8 cellular contexts compared by ENCODE assay signal in the genomic region with DNA sequence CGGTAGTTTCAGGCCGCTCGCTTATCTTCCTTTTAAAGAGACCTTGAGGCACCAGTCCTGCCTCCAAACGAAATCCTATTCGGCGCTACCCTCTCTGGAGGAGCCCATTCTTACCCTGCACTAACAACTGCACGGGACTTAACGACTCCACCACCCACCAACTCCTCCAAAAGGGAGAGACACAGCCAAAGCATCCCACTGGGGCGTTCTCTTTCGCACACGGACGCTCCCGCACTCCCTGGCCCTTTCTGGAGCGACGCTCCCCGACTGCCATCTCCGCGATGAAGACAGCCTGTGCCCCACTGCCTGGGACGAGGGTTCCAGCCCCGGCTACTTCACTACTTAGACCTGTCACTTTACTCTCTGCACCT. TPM values are rescaled to one million over a fixed set of nuclear protein-coding genes. Genes with fewer than 3 reads are reported as not detected.
DNase-seq lines count a peak whose midpoint lies in the region; ATAC-seq, FAIRE-seq and TF ChIP-seq lines count a peak whose summit lies in the region.

No MANE protein-coding gene starts in this region.

- peaks cover 6% of the 10 kb centered on the region for H3F3A ChIP-seq in DOHH2 (ENCODE audit: control insufficient read depth, insufficient read depth)

- H3K36me3 ChIP-seq in DOHH2 (ENCODE audit: control insufficient read depth, low read length) (no peaks in the 10 kb centered on the region), hepatocyte (replicated peaks; ENCODE audit: insufficient read depth, low read depth) (no peaks in the 10 kb centered on the region), small intestine (ENCODE audit: control insufficient read depth in 2 of 2, insufficient read depth in 2 of 2, low read length in 2 of 2) (no peaks in the 10 kb centered on the region)

- no peaks in the 10 kb centered on the region for H3K27me3 ChIP-seq in DOHH2 (ENCODE audit: control insufficient read depth, low read length)
- no peaks in the 10 kb centered on the region for H3K27me3 ChIP-seq in hepatocyte
- H3K27me3 ChIP-seq in small intestine (ENCODE audit: control insufficient read depth in 2 of 2, insufficient read depth in 2 of 2, low read length in 2 of 2) = no peaks in the 10 kb centered on the region

- H3K27ac Mint-ChIP-seq in activated naive CD8-positive, alpha-beta T cell treated with anti-CD3 and anti-CD28 coated beads, Interleukin-2, amount 10 ng/mL, durations not matched to agents 7 days and 5 days = peak overlapping the region; percentile 94

- H3K9me3 ChIP-seq in DOHH2 (ENCODE audit: control insufficient read depth, insufficient read depth, low read length) (no peaks in the 10 kb centered on the region; the same call in 1 of the 2 replicates), hepatocyte (ENCODE audit: low read depth) (no peaks in the 10 kb centered on the region), small intestine (ENCODE audit: control insufficient read depth, low read depth) (no peaks in the 10 kb centered on the region)

- peak overlapping the region; percentile 88 for H2AFZ ChIP-seq in hepatocyte

- no peak for FAIRE-seq in small intestine (lab: Jason Lieb, UNC)

- TF ChIP-seq CTCF in DOHH2 (IDR thresholded peaks at IDR 0.05; ENCODE audit: low read depth, low read length, poor library complexity, severe bottlenecking) (no peak), hepatocyte (IDR thresholded peaks at IDR 0.05; ENCODE audit: poor library complexity) (no peak)

- 0 out of 2 replicates have a peak overlapping the region, but pooled peaks have one; percentile 16 for H3K27ac ChIP-seq in DOHH2 (ENCODE audit: low read depth, low read length)
- peak overlapping the region; percentile 93 for H3K27ac ChIP-seq in hepatocyte
- H3K27ac ChIP-seq in small intestine (ENCODE audit: low read depth in 1 of 2, low read length in 1 of 2) = peak overlapping the region; percentile 95 to 96

- H3K4me1 ChIP-seq in DOHH2 (ENCODE audit: control insufficient read depth, low read length) (peaks cover 37% of the 10 kb centered on the region), hepatocyte (ENCODE audit: insufficient read depth) (peaks cover 38% of the 10 kb centered on the region), small intestine (ENCODE audit: control insufficient read depth in 2 of 2, insufficient read depth in 1 of 2, low read depth in 1 of 2, low read length in 1 of 2) (peaks cover 8 to 14% of the 10 kb centered on the region in 2 donors)

- H3K36me3 Mint-ChIP-seq in activated naive CD8-positive, alpha-beta T cell treated with anti-CD3 and anti-CD28 coated beads, Interleukin-2, amount 10 ng/mL, durations not matched to agents 7 days and 5 days = peaks cover 12% of the 10 kb centered on the region

- no peak for DNase-seq in activated naive CD8-positive, alpha-beta T cell treated with anti-CD3 and anti-CD28 coated beads, Interleukin-2, amount 10 ng/mL, durations not matched to agents 7 days and 5 days
- DNase-seq in hepatocyte (ENCODE audit: low spot score) (no peak), small intestine (peak; percentile 59), kidney tubule cell (ENCODE audit: low spot score) (no peak)

- H3K4me3 Mint-ChIP-seq in activated naive CD8-positive, alpha-beta T cell treated with anti-CD3 and anti-CD28 coated beads, Interleukin-2, amount 10 ng/mL, durations not matched to agents 7 days and 5 days = peak overlapping the region; percentile 99

- peaks cover 61% of the 10 kb centered on the region for H3K4me1 Mint-ChIP-seq in activated naive CD8-positive, alpha-beta T cell treated with anti-CD3 and anti-CD28 coated beads, Interleukin-2, amount 10 ng/mL, durations not matched to agents 7 days and 5 days

- H4K20me1 ChIP-seq in DOHH2 (ENCODE audit: control insufficient read depth, insufficient read depth, low read depth, low read length) = no peaks in the 10 kb centered on the region
- no peaks in the 10 kb centered on the region for H4K20me1 ChIP-seq in hepatocyte (ENCODE audit: insufficient read depth, poor library complexity, severe bottlenecking)

- H3K27me3 Mint-ChIP-seq in activated naive CD8-positive, alpha-beta T cell treated with anti-CD3 and anti-CD28 coated beads, Interleukin-2, amount 10 ng/mL, durations not matched to agents 7 days and 5 days = no peaks in the 10 kb centered on the region

- H3K4me3 ChIP-seq in DOHH2 (ENCODE audit: low read length) = peak overlapping the region; percentile 74
- H3K4me3 ChIP-seq in hepatocyte = peak overlapping the region; percentile 46
- peak overlapping the region; percentile 70 to 75 for H3K4me3 ChIP-seq in small intestine (ENCODE audit: low read depth in 1 of 2, low read length in 2 of 2)

- 8% methylated on average over 19 of the region's 20 CpGs for WGBS in hepatocyte (ENCODE audit: low lambda C conversion rate, missing lambda C conversion rate)
- WGBS in small intestine, 3 donors = 1 to 8% (median 7%) methylated on average over 20 of the region's 20 CpGs

- H3K79me2 ChIP-seq in DOHH2 (ENCODE audit: control insufficient read depth, low read length) (no peaks in the 10 kb centered on the region), hepatocyte (peaks cover 7% of the 10 kb centered on the region)

- ATAC-seq in HG02623 (IDR thresholded peaks at IDR 0.05; ENCODE audit: unreplicated experiment) (peak; percentile 0), HG03432 (IDR thresholded peaks at IDR 0.05; ENCODE audit: unreplicated experiment) (no peak), HG02970 (IDR thresholded peaks at IDR 0.05; ENCODE audit: low FRiP score, unreplicated experiment) (no peak)
- ATAC-seq in activated naive CD8-positive, alpha-beta T cell treated with anti-CD3 and anti-CD28 coated beads, Interleukin-2, amount 10 ng/mL, durations not matched to agents 7 days and 5 days (ENCODE audit: low read depth) = no peak

- no peaks in the 10 kb centered on the region for H3K9me2 ChIP-seq in DOHH2 (replicated peaks; ENCODE audit: control insufficient read depth, low read length)
- H3K9me2 ChIP-seq in hepatocyte (replicated peaks; ENCODE audit: insufficient read depth) = no peaks in the 10 kb centered on the region

- H3K9me3 Mint-ChIP-seq in activated naive CD8-positive, alpha-beta T cell treated with anti-CD3 and anti-CD28 coated beads, Interleukin-2, amount 10 ng/mL, durations not matched to agents 7 days and 5 days = no peaks in the 10 kb centered on the region

- H3K4me2 ChIP-seq in DOHH2 (ENCODE audit: low read length) (peak overlapping the region; percentile 73), hepatocyte (peak overlapping the region; percentile 88)

- POLR2A ChIA-PET in activated naive CD8-positive, alpha-beta T cell treated with anti-CD3 and anti-CD28 coated beads, Interleukin-2, amount 10 ng/mL, durations not matched to agents 7 days and 5 days (lab: Charles Lee) = interaction anchor here (0.9 to 6.9 kb wide), 6 partner anchors 13 to 47 kb away, joined by 4 to 169 read pairs (median 8); a partner anchor contains a TSS

RNA-seq across cellular contexts. Expression of a gene that starts 0.6 kb away (rescaled TPM):
- 10 to 100 TPM; 24.7 to 28.2 TPM for total RNA-seq in activated naive CD8-positive, alpha-beta T cell treated with anti-CD3 and anti-CD28 coated beads, Interleukin-2, amount 10 ng/mL, durations not matched to agents 7 days and 5 days
- total RNA-seq in hepatocyte = 47.5 TPM in 2 replicates
- polyA plus RNA-seq in hepatocyte (20.7 and 23.0 TPM in 2 replicates), small intestine (10 to 100 TPM; 15.7 to 27.0 (median 17.8) TPM)

RNA-seq across cellular contexts. Expression of a gene that starts 12.6 kb away (rescaled TPM):
- 10 to 100 TPM; 23.2 to 23.6 TPM for total RNA-seq in activated naive CD8-positive, alpha-beta T cell treated with anti-CD3 and anti-CD28 coated beads, Interleukin-2, amount 10 ng/mL, durations not matched to agents 7 days and 5 days
- 0.04 and 0.10 TPM in 2 replicates for total RNA-seq in hepatocyte
- polyA plus RNA-seq in hepatocyte = 0.13 and 0.22 TPM in 2 replicates
- 1 to 10 TPM in 1 of 3 donors, under 1 TPM in 2; 0.22 to 1.2 (median 0.81) TPM for polyA plus RNA-seq in small intestine

Comparison
In these comparisons a context has a peak if more than half of its experiments do, and no peak if none do; other contexts are left out.
1. H3K27ac ChIP-seq: peak in every context shown above with its lines; median percentile 96 in small intestine; 93 in hepatocyte; 16 in DOHH2.
2. RNA of a gene that starts 12.6 kb away (total RNA-seq): 23.2 to 23.6 TPM in activated naive CD8-positive, alpha-beta T cell treated with anti-CD3 and anti-CD28 coated beads, Interleukin-2, amount 10 ng/mL, durations not matched to agents 7 days and 5 days; 0.04 to 0.10 TPM in hepatocyte; every median in the first group is over 10 times any median in the second.
3. Peak in every context shown above with its lines, with median percentiles within 50 percentile points of each other: H3K4me3 ChIP-seq.